9 cellular contexts compared by ENCODE assay signal in the genomic region with DNA sequence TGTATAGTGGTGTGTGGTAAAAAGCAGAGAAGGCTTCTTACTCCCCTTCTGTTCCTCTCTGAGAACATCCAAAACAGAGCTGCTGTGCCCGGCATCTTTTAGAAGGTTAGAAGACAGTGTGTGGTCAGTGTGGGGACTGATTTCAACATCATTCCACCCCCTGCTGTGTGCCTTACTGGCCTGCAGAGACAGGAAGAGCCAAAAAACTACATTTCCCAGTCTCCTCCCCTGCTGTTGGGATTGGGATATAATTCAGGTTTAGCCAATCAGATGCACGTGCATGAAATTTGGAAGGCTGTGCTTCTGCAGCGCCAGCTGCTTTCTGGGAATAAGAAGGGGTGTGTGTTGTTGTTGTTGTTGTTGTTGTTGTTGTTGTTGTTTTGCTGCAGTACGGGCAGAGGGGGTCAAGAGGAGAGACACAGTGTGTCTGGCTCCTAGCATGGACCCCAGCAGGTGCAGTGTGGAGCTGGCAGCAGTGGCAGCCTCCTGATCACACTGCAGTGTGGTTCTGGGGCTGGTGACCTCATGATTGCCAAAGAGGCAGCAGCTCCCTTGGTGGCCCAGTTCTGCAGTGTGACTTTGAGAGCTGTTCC.
DNase-seq lines count a peak whose midpoint lies in the region; ATAC-seq and TF ChIP-seq lines count a peak whose summit lies in the region.
"Had no signal": no experiment of that assay in that cellular context is flagged by ENCODE, and none has a peak within 500 bp of the region (broad histone marks: within the 10 kb centered on the region; RNA-seq: fewer than 3 reads in every experiment).

No MANE protein-coding gene starts in this region.

- H3K27me3 ChIP-seq in DND-41 (ENCODE audit: insufficient read depth, low read length, poor library complexity), result no peaks in the 10 kb centered on the region
- H3K27me3 ChIP-seq in psoas muscle (ENCODE audit: insufficient read depth in 3 of 3, low read length in 2 of 3), result no peaks in the 10 kb centered on the region

- 25 to 48% (median 32%) methylated on average over 4 of the region's 4 CpGs for WGBS in psoas muscle, 3 donors

- H4K20me1 ChIP-seq in DND-41 (ENCODE audit: insufficient read depth, low read length), result 0 out of 2 replicates have a peak, but pooled peaks cover 3% of the 10 kb centered on the region

- no peak overlapping the region for H3K4me2 ChIP-seq in DND-41 (ENCODE audit: insufficient read depth, low read length)

- H3K79me2 ChIP-seq in DND-41 (ENCODE audit: insufficient read depth, low read length), result no peaks in the 10 kb centered on the region

- no peak overlapping the region for H3K4me3 ChIP-seq in DND-41 (ENCODE audit: low read depth in 1 of 2, low read length in 2 of 2)
- no peak overlapping the region for H3K4me3 ChIP-seq in SK-N-MC
- no peak overlapping the region for H3K4me3 ChIP-seq in psoas muscle

- H3K9ac ChIP-seq in DND-41 (ENCODE audit: low read depth, low read length), result no peak overlapping the region
- H3K9ac ChIP-seq in SK-N-MC (ENCODE audit: insufficient read length), result no peak overlapping the region

- no peaks in the 10 kb centered on the region for H3K9me3 ChIP-seq in DND-41 (ENCODE audit: insufficient read depth, low read length, severe bottlenecking)
- H3K9me3 ChIP-seq in SK-N-MC (ENCODE audit: low read depth, low read length), result no peaks in the 10 kb centered on the region
- H3K9me3 ChIP-seq in psoas muscle, result no peaks in the 10 kb centered on the region

- intact Hi-C loops in psoas muscle (cut with DNase I), result loop anchor here in 1 of 2 donors (5.0 kb wide), 1 partner anchor 40 kb away; no protein-coding TSS in a partner anchor

- H2AFZ ChIP-seq in DND-41 (ENCODE audit: low read depth, low read length), result no peak overlapping the region

- H3K36me3 ChIP-seq in DND-41 (ENCODE audit: insufficient read depth, low read length), result no peaks in the 10 kb centered on the region
- no peaks in the 10 kb centered on the region for H3K36me3 ChIP-seq in SK-N-MC (ENCODE audit: insufficient read depth, low read length)
- no peaks in the 10 kb centered on the region for H3K36me3 ChIP-seq in psoas muscle (ENCODE audit: insufficient read depth in 1 of 2, low read depth in 1 of 2)

- ATAC-seq in DND-41 (ENCODE audit: insufficient read depth, low read depth) (peak; percentile 54; the same call in 1 of the 3 replicates), psoas muscle (peak; percentile 85 to 92 (median 92)), HG03045 (IDR thresholded peaks at IDR 0.05; ENCODE audit: unreplicated experiment) (no peak), HG02759 (IDR thresholded peaks at IDR 0.05; ENCODE audit: unreplicated experiment) (no peak)

- no peaks in the 10 kb centered on the region for H3K4me1 ChIP-seq in DND-41 (ENCODE audit: insufficient read depth, low read length)
- H3K4me1 ChIP-seq in psoas muscle, result peaks cover 46% of the 10 kb centered on the region

- TF ChIP-seq CTCF in DND-41 (IDR thresholded peaks at IDR 0.05; ENCODE audit: borderline replicate concordance, extremely low read depth, low read length, poor library complexity, severe bottlenecking) (no peak), psoas muscle (IDR thresholded peaks at IDR 0.05) (no peak)

- DNase-seq in DND-41 (no peak), SK-N-MC (ENCODE audit: low read depth, low spot score) (no peak), glomerular visceral epithelial cell (ENCODE audit: extremely low spot score) (peak; percentile 68), psoas muscle (peak; percentile 72 to 80), NCI-H1436 (lab: John Stamatoyannopoulos, UW) (no peak), islet precursor cell (no peak)
- DNase-seq: activated naive CD4-positive, alpha-beta T cell had no signal

- H3K27ac ChIP-seq in DND-41 (ENCODE audit: low read length), result no peak overlapping the region
- H3K27ac ChIP-seq in SK-N-MC, result peak overlapping the region; percentile 81
- H3K27ac ChIP-seq in psoas muscle, result peak overlapping the region; percentile 70

Comparison
In these comparisons a context has a peak if more than half of its experiments do, and no peak if none do; other contexts are left out.
1. ATAC-seq: peak in DND-41 (single experiment) and psoas muscle (4 of 4); none in HG03045 (single experiment) and HG02759 (single experiment).
2. DNase-seq: peak in glomerular visceral epithelial cell (single experiment) and psoas muscle (2 of 2); none in DND-41 (single experiment), SK-N-MC (single experiment), NCI-H1436 (single experiment) and islet precursor cell (single experiment).